1 cellular context compared by ENCODE assay signal in the genomic region with DNA sequence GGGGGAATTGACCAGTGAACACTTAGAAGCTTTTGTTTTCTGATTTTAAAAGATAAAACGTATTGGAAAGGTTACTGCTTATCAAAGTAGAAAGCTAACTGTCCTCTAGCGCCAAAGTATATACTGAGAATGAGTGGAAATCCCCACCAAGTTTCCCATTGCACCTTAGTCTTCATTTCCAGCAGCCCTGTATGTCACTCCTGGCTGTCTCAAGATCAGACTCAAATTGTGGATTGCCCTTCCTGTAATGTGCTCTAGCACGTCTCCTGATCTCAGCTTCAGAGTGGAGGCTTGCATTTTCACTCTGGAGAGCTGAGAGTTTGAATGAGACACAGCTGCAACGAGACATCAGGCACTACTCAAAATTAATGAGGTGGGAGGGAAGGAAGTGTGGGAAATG.
TF ChIP-seq lines count a peak whose summit lies in the region.

No MANE protein-coding gene starts in this region.

TF ChIP-seq in HepG2, 621 proteins besides CTCF, POLR2A, EP300 and RAD21:
- TF ChIP-seq, protein P1, sequence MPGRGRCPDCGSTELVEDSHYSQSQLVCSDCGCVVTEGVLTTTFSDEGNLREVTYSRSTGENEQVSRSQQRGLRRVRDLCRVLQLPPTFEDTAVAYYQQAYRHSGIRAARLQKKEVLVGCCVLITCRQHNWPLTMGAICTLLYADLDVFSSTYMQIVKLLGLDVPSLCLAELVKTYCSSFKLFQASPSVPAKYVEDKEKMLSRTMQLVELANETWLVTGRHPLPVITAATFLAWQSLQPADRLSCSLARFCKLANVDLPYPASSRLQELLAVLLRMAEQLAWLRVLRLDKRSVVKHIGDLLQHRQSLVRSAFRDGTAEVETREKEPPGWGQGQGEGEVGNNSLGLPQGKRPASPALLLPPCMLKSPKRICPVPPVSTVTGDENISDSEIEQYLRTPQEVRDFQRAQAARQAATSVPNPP (CRISPR knock-in tag; IDR thresholded peaks at IDR 0.05): no peak
- TF ChIP-seq SALL1 (CRISPR knock-in tag; IDR thresholded peaks at IDR 0.05): no peak
- no peak for TF ChIP-seq YY1 (IDR thresholded peaks at IDR 0.05; ENCODE audit: insufficient read depth, insufficient replicate concordance, low read depth, low read length)
- no peak for TF ChIP-seq HOXA3 (CRISPR knock-in tag; IDR thresholded peaks at IDR 0.05)
- TF ChIP-seq, protein P2, sequence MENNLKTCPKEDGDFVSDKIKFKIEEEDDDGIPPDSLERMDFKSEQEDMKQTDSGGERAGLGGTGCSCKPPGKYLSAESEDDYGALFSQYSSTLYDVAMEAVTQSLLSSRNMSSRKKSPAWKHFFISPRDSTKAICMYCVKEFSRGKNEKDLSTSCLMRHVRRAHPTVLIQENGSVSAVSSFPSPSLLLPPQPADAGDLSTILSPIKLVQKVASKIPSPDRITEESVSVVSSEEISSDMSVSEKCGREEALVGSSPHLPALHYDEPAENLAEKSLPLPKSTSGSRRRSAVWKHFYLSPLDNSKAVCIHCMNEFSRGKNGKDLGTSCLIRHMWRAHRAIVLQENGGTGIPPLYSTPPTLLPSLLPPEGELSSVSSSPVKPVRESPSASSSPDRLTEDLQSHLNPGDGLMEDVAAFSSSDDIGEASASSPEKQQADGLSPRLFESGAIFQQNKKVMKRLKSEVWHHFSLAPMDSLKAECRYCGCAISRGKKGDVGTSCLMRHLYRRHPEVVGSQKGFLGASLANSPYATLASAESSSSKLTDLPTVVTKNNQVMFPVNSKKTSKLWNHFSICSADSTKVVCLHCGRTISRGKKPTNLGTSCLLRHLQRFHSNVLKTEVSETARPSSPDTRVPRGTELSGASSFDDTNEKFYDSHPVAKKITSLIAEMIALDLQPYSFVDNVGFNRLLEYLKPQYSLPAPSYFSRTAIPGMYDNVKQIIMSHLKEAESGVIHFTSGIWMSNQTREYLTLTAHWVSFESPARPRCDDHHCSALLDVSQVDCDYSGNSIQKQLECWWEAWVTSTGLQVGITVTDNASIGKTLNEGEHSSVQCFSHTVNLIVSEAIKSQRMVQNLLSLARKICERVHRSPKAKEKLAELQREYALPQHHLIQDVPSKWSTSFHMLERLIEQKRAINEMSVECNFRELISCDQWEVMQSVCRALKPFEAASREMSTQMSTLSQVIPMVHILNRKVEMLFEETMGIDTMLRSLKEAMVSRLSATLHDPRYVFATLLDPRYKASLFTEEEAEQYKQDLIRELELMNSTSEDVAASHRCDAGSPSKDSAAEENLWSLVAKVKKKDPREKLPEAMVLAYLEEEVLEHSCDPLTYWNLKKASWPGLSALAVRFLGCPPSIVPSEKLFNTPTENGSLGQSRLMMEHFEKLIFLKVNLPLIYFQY (CRISPR knock-in tag; IDR thresholded peaks at IDR 0.05; ENCODE audit: borderline replicate concordance): no peak
- no peak for TF ChIP-seq KMT2B (CRISPR knock-in tag; IDR thresholded peaks at IDR 0.05)
- no peak for TF ChIP-seq EZH2 (conservative IDR thresholded peaks at IDR 0.05; ENCODE audit: low read depth, low read length)
- TF ChIP-seq, protein P3, sequence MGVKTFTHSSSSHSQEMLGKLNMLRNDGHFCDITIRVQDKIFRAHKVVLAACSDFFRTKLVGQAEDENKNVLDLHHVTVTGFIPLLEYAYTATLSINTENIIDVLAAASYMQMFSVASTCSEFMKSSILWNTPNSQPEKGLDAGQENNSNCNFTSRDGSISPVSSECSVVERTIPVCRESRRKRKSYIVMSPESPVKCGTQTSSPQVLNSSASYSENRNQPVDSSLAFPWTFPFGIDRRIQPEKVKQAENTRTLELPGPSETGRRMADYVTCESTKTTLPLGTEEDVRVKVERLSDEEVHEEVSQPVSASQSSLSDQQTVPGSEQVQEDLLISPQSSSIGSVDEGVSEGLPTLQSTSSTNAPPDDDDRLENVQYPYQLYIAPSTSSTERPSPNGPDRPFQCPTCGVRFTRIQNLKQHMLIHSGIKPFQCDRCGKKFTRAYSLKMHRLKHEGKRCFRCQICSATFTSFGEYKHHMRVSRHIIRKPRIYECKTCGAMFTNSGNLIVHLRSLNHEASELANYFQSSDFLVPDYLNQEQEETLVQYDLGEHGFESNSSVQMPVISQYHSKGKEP (CRISPR knock-in tag; IDR thresholded peaks at IDR 0.05): no peak
- TF ChIP-seq ZNF24 (IDR thresholded peaks at IDR 0.05): no peak
- no peak for TF ChIP-seq FOXA1 (IDR thresholded peaks at IDR 0.05)
- TF ChIP-seq FOXA1 (CRISPR knock-in tag; IDR thresholded peaks at IDR 0.05): no peak
- TF ChIP-seq, protein P4, sequence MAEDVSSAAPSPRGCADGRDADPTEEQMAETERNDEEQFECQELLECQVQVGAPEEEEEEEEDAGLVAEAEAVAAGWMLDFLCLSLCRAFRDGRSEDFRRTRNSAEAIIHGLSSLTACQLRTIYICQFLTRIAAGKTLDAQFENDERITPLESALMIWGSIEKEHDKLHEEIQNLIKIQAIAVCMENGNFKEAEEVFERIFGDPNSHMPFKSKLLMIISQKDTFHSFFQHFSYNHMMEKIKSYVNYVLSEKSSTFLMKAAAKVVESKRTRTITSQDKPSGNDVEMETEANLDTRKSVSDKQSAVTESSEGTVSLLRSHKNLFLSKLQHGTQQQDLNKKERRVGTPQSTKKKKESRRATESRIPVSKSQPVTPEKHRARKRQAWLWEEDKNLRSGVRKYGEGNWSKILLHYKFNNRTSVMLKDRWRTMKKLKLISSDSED (CRISPR knock-in tag; IDR thresholded peaks at IDR 0.05): no peak
- TF ChIP-seq, protein P5, sequence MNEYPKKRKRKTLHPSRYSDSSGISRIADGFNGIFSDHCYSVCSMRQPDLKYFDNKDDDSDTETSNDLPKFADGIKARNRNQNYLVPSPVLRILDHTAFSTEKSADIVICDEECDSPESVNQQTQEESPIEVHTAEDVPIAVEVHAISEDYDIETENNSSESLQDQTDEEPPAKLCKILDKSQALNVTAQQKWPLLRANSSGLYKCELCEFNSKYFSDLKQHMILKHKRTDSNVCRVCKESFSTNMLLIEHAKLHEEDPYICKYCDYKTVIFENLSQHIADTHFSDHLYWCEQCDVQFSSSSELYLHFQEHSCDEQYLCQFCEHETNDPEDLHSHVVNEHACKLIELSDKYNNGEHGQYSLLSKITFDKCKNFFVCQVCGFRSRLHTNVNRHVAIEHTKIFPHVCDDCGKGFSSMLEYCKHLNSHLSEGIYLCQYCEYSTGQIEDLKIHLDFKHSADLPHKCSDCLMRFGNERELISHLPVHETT (CRISPR knock-in tag; conservative IDR thresholded peaks at IDR 0.05): no peak
- TF ChIP-seq FLYWCH1 (CRISPR knock-in tag; IDR thresholded peaks at IDR 0.05): no peak
- TF ChIP-seq MBNL3 (CRISPR knock-in tag; conservative IDR thresholded peaks at IDR 0.05): no peak
- no peak for TF ChIP-seq ZNF577 (CRISPR knock-in tag; IDR thresholded peaks at IDR 0.05; ENCODE audit: borderline replicate concordance, low read depth)
- TF ChIP-seq, protein P6, sequence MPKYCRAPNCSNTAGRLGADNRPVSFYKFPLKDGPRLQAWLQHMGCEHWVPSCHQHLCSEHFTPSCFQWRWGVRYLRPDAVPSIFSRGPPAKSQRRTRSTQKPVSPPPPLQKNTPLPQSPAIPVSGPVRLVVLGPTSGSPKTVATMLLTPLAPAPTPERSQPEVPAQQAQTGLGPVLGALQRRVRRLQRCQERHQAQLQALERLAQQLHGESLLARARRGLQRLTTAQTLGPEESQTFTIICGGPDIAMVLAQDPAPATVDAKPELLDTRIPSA (CRISPR knock-in tag; IDR thresholded peaks at IDR 0.05; ENCODE audit: borderline replicate concordance): no peak
- TF ChIP-seq, protein P7, sequence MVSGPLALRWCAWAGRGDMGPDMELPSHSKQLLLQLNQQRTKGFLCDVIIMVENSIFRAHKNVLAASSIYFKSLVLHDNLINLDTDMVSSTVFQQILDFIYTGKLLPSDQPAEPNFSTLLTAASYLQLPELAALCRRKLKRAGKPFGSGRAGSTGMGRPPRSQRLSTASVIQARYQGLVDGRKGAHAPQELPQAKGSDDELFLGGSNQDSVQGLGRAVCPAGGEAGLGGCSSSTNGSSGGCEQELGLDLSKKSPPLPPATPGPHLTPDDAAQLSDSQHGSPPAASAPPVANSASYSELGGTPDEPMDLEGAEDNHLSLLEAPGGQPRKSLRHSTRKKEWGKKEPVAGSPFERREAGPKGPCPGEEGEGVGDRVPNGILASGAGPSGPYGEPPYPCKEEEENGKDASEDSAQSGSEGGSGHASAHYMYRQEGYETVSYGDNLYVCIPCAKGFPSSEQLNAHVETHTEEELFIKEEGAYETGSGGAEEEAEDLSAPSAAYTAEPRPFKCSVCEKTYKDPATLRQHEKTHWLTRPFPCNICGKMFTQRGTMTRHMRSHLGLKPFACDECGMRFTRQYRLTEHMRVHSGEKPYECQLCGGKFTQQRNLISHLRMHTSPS (CRISPR knock-in tag; IDR thresholded peaks at IDR 0.05; ENCODE audit: low read depth): no peak
- TF ChIP-seq, protein P8, sequence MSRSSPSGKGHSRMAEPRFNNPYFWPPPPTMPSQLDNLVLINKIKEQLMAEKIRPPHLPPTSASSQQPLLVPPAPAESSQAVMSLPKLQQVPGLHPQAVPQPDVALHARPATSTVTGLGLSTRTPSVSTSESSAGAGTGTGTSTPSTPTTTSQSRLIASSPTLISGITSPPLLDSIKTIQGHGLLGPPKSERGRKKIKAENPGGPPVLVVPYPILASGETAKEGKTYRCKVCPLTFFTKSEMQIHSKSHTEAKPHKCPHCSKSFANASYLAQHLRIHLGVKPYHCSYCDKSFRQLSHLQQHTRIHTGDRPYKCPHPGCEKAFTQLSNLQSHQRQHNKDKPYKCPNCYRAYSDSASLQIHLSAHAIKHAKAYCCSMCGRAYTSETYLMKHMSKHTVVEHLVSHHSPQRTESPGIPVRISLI (CRISPR knock-in tag; IDR thresholded peaks at IDR 0.05; ENCODE audit: borderline replicate concordance): no peak
- TF ChIP-seq, protein P9, sequence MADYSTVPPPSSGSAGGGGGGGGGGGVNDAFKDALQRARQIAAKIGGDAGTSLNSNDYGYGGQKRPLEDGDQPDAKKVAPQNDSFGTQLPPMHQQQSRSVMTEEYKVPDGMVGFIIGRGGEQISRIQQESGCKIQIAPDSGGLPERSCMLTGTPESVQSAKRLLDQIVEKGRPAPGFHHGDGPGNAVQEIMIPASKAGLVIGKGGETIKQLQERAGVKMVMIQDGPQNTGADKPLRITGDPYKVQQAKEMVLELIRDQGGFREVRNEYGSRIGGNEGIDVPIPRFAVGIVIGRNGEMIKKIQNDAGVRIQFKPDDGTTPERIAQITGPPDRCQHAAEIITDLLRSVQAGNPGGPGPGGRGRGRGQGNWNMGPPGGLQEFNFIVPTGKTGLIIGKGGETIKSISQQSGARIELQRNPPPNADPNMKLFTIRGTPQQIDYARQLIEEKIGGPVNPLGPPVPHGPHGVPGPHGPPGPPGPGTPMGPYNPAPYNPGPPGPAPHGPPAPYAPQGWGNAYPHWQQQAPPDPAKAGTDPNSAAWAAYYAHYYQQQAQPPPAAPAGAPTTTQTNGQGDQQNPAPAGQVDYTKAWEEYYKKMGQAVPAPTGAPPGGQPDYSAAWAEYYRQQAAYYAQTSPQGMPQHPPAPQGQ (CRISPR knock-in tag; IDR thresholded peaks at IDR 0.05; ENCODE audit: borderline replicate concordance): no peak
